Comparison of ENCODE assay signal across 21 cellular contexts in the genomic region with DNA sequence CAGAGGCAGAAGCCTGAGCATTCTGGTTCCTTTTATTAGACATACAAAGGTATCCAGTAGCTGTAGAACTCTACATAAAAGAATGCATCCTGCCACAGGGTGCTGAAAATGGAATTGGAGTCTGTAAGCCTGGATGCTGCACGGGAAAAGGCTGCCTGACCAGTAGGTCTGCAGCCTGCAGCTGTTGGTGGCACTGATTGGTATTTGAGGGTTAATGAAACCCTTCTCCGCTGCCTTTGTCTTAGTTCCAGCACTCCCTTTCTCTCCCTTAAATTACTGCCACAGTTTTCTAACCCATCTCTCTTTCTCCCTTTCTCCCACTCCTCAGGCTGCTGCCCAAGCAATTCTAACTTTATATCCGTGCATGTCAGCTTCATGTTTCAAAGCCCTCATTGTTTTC.
"Had no signal": no experiment of that assay in that cellular context is flagged by ENCODE, and none has a peak within 500 bp of the region (broad histone marks: within the 10 kb centered on the region; RNA-seq: fewer than 3 reads in every experiment).

No MANE protein-coding gene starts in this region.

- H3K27me3 ChIP-seq: heart left ventricle, neutrophil, sigmoid colon, testis, tibial nerve, upper lobe of right lung, vagina had no signal

- H3K4me1 ChIP-seq: heart left ventricle, left ventricle myocardium inferior, lower lobe of right lung, sigmoid colon, testis, tibial nerve, upper lobe of right lung, vagina had no signal

- H3K4me1 Mint-ChIP-seq: stimulated activated naive B cell treated with anti-CD40 and anti-IgM and Interleukin-4, amounts not matched to agents 10 μg/mL and 1 μg/mL and 100 μg/mL, for 72 hours; stimulated activated naive CD8-positive, alpha-beta T cell treated with anti-CD3 and anti-CD28 coated beads, Interleukin-15, amount 100 ng/mL, for 72 hours had no signal

- H3K36me3 ChIP-seq: heart left ventricle, left ventricle myocardium inferior, lower lobe of right lung, neutrophil, sigmoid colon, tibial nerve, upper lobe of right lung, vagina had no signal

- DNase-seq: effector CD4-positive, alpha-beta T cell; endodermal cell; heart left ventricle; islet precursor cell; left ventricle myocardium inferior; lower lobe of right lung; mesenchymal stem cell; midbrain; sigmoid colon; stimulated activated CD4-positive, alpha-beta T cell treated with anti-CD3 and anti-CD28 coated beads, Interleukin-2, amount 100 ng/mL, for 24 hours; stimulated activated CD4-positive, alpha-beta T cell treated with anti-CD3 and anti-CD28 coated beads, Interleukin-4, amount 100 ng/mL, for 4 hours; stimulated activated naive B cell treated with anti-CD40 and anti-IgM and Interleukin-4, amounts not matched to agents 10 μg/mL and 1 μg/mL and 100 μg/mL, for 72 hours; stimulated activated naive CD8-positive, alpha-beta T cell treated with anti-CD3 and anti-CD28 coated beads, Interleukin-15, amount 100 ng/mL, for 72 hours; testis; upper lobe of right lung had no signal

- ATAC-seq: heart left ventricle; lower lobe of right lung; natural killer cell treated with Interleukin-12 subunit alpha and Interleukin-12 subunit beta and Interleukin-15 and Interleukin-18, amount 100 ng/mL, for 72 hours; stimulated activated naive B cell treated with anti-CD40 and anti-IgM and Interleukin-4, amounts not matched to agents 10 μg/mL and 1 μg/mL and 100 μg/mL, for 72 hours; stimulated activated naive CD8-positive, alpha-beta T cell treated with anti-CD3 and anti-CD28 coated beads, Interleukin-15, amount 100 ng/mL, for 72 hours; upper lobe of right lung had no signal

- H3K4me3 Mint-ChIP-seq: endodermal cell; natural killer cell treated with Interleukin-12 subunit alpha and Interleukin-12 subunit beta and Interleukin-15 and Interleukin-18, amount 100 ng/mL, for 72 hours; stimulated activated naive B cell treated with anti-CD40 and anti-IgM and Interleukin-4, amounts not matched to agents 10 μg/mL and 1 μg/mL and 100 μg/mL, for 72 hours; stimulated activated naive CD8-positive, alpha-beta T cell treated with anti-CD3 and anti-CD28 coated beads, Interleukin-15, amount 100 ng/mL, for 72 hours had no signal

- H3K27ac ChIP-seq: coronary artery, heart left ventricle, left ventricle myocardium inferior, lower lobe of right lung, neutrophil, sigmoid colon, skin epidermis, testis, tibial nerve, upper lobe of right lung, vagina had no signal

- H3K27me3 Mint-ChIP-seq: stimulated activated naive B cell treated with anti-CD40 and anti-IgM and Interleukin-4, amounts not matched to agents 10 μg/mL and 1 μg/mL and 100 μg/mL, for 72 hours; stimulated activated naive CD8-positive, alpha-beta T cell treated with anti-CD3 and anti-CD28 coated beads, Interleukin-15, amount 100 ng/mL, for 72 hours had no signal

- H3K9me3 ChIP-seq: heart left ventricle, left ventricle myocardium inferior, lower lobe of right lung, neutrophil, sigmoid colon, testis, tibial nerve, upper lobe of right lung, vagina had no signal

- H3K36me3 Mint-ChIP-seq: natural killer cell treated with Interleukin-12 subunit alpha and Interleukin-12 subunit beta and Interleukin-15 and Interleukin-18, amount 100 ng/mL, for 72 hours; stimulated activated naive B cell treated with anti-CD40 and anti-IgM and Interleukin-4, amounts not matched to agents 10 μg/mL and 1 μg/mL and 100 μg/mL, for 72 hours had no signal

- H3K9me3 Mint-ChIP-seq: endodermal cell had no signal

- H3K4me3 ChIP-seq: coronary artery, heart left ventricle, left ventricle myocardium inferior, lower lobe of right lung, sigmoid colon, skin epidermis, testis, tibial nerve, upper lobe of right lung, vagina had no signal

- H3K27ac Mint-ChIP-seq: endodermal cell; natural killer cell treated with Interleukin-12 subunit alpha and Interleukin-12 subunit beta and Interleukin-15 and Interleukin-18, amount 100 ng/mL, for 72 hours; stimulated activated naive B cell treated with anti-CD40 and anti-IgM and Interleukin-4, amounts not matched to agents 10 μg/mL and 1 μg/mL and 100 μg/mL, for 72 hours; stimulated activated naive CD8-positive, alpha-beta T cell treated with anti-CD3 and anti-CD28 coated beads, Interleukin-15, amount 100 ng/mL, for 72 hours had no signal
